ENCODE assay signal across 15 cellular contexts in genomic region chr6:11380549-11380948, GRCh38.
A peak's percentile ranks its signal among the peaks of the same experiment; 100 is the strongest.
DNase-seq lines count a peak whose midpoint lies in the region; ATAC-seq and TF ChIP-seq lines count a peak whose summit lies in the region.
"Had no signal": no experiment of that assay in that cellular context is flagged by ENCODE, and none has a peak within 500 bp of the region (broad histone marks: within the 10 kb centered on the region; RNA-seq: fewer than 3 reads in every experiment).

No MANE protein-coding gene starts in this region.

- peak; percentile 14 for TF ChIP-seq POLR2A in GM18505 (IDR thresholded peaks at IDR 0.05; ENCODE audit: borderline replicate concordance, extremely low read depth, insufficient read depth, insufficient read length)

- no peaks in the 10 kb centered on the region for H3K9me3 Mint-ChIP-seq in CD8-positive, alpha-beta T cell
- peaks cover 12% of the 10 kb centered on the region for H3K9me3 Mint-ChIP-seq in activated naive CD8-positive, alpha-beta T cell treated with anti-CD3 and anti-CD28 coated beads for 36 hours
- peaks cover 8% of the 10 kb centered on the region for H3K9me3 Mint-ChIP-seq in nephron
- H3K9me3 Mint-ChIP-seq in glutamatergic neuron (ENCODE audit: unreplicated experiment), result no peaks in the 10 kb centered on the region

- H3K36me3 ChIP-seq in CD8-positive, alpha-beta T cell (ENCODE audit: insufficient read depth, low read length), result no peaks in the 10 kb centered on the region
- H3K36me3 ChIP-seq in heart right ventricle (no peaks in the 10 kb centered on the region), mucosa of descending colon (ENCODE audit: low read depth) (no peaks in the 10 kb centered on the region)

- H3K27me3 Mint-ChIP-seq in CD8-positive, alpha-beta T cell (ENCODE audit: low read depth), result no peaks in the 10 kb centered on the region
- no peaks in the 10 kb centered on the region for H3K27me3 Mint-ChIP-seq in activated naive CD8-positive, alpha-beta T cell treated with anti-CD3 and anti-CD28 coated beads for 36 hours
- no peaks in the 10 kb centered on the region for H3K27me3 Mint-ChIP-seq in nephron (ENCODE audit: low read depth)
- peaks cover 2% of the 10 kb centered on the region for H3K27me3 Mint-ChIP-seq in glutamatergic neuron (ENCODE audit: unreplicated experiment)

- intact Hi-C loops in CD8-positive, alpha-beta T cell (cut with DNase I, micrococcal nuclease), result loop anchor here in 1 of 2 experiments (5.0 kb wide), 2 partner anchors 157 to 288 kb away; partner anchors contain the start of genes SMIM13 and TMEM170B
- intact Hi-C loops in heart right ventricle (cut with DNase I), result no loop called here
- intact Hi-C loops in mucosa of descending colon (cut with DNase I, micrococcal nuclease), result no loop called here

- no peaks in the 10 kb centered on the region for H3K9me3 ChIP-seq in CD8-positive, alpha-beta T cell (ENCODE audit: low read length)
- no peaks in the 10 kb centered on the region for H3K9me3 ChIP-seq in heart right ventricle
- no peaks in the 10 kb centered on the region for H3K9me3 ChIP-seq in mucosa of descending colon

- H3K4me1 ChIP-seq in CD8-positive, alpha-beta T cell (ENCODE audit: insufficient read depth, low read length), result peaks cover 30% of the 10 kb centered on the region
- H3K4me1 ChIP-seq in heart right ventricle, result peaks cover 0 to 33% (median 0%) of the 10 kb centered on the region in 9 donors
- H3K4me1 ChIP-seq in mucosa of descending colon (ENCODE audit: low read depth), result no peaks in the 10 kb centered on the region

- peaks cover 66% of the 10 kb centered on the region for H3K4me1 Mint-ChIP-seq in CD8-positive, alpha-beta T cell (ENCODE audit: low read depth)
- H3K4me1 Mint-ChIP-seq in activated naive CD8-positive, alpha-beta T cell treated with anti-CD3 and anti-CD28 coated beads for 36 hours, result peaks cover 54% of the 10 kb centered on the region
- H3K4me1 Mint-ChIP-seq in nephron (peaks cover 9% of the 10 kb centered on the region), glutamatergic neuron (ENCODE audit: low read depth, unreplicated experiment) (no peaks in the 10 kb centered on the region)

- H3K27ac ChIP-seq in CD8-positive, alpha-beta T cell (ENCODE audit: low read depth, low read length), result no peak overlapping the region
- peak overlapping the region in 1 of 10 donors; percentile 92 for H3K27ac ChIP-seq in heart right ventricle

- peak overlapping the region; percentile 90 for H3K27ac Mint-ChIP-seq in CD8-positive, alpha-beta T cell
- H3K27ac Mint-ChIP-seq in activated naive CD8-positive, alpha-beta T cell treated with anti-CD3 and anti-CD28 coated beads for 36 hours, result peak overlapping the region; percentile 20
- H3K27ac Mint-ChIP-seq in nephron, result peak overlapping the region; percentile 6 to 63 (median 35)
- no peak overlapping the region for H3K27ac Mint-ChIP-seq in glutamatergic neuron (ENCODE audit: unreplicated experiment)

- no peak for DNase-seq in CD8-positive, alpha-beta T cell
- DNase-seq in activated naive CD8-positive, alpha-beta T cell treated with anti-CD3 and anti-CD28 coated beads for 36 hours, result no peak
- DNase-seq in heart right ventricle (no peak), glutamatergic neuron (no peak), mucosa of descending colon (no peak)
- DNase-seq: activated CD4-positive, alpha-beta T cell treated with anti-CD3 and anti-CD28 coated beads, Interleukin-2, amount 50 U/mL, for 48 hours; C1 segment of cervical spinal cord; caudate nucleus; EL; NCI-H1930; NCI-H526 treated with DMSO at 0.1 percent for 48 hours; posterior cingulate gyrus; T-helper 9 cell had no signal

- peak overlapping the region; percentile 91 for H3K4me3 Mint-ChIP-seq in CD8-positive, alpha-beta T cell
- peak overlapping the region; percentile 91 for H3K4me3 Mint-ChIP-seq in activated naive CD8-positive, alpha-beta T cell treated with anti-CD3 and anti-CD28 coated beads for 36 hours
- H3K4me3 Mint-ChIP-seq in nephron (no peak overlapping the region), glutamatergic neuron (ENCODE audit: unreplicated experiment) (no peak overlapping the region)

- CTCF ChIA-PET in CD8-positive, alpha-beta T cell (lab: Charles Lee), result interaction anchor here (0.9 to 3.0 kb wide), 4 partner anchors 10 to 208 kb away, joined by 3 to 10 read pairs (median 6); no protein-coding TSS in a partner anchor

- 67 to 69% methylated on average over 7 of the region's 7 CpGs for WGBS in heart right ventricle, 2 donors

- no peak for ATAC-seq in CD8-positive, alpha-beta T cell
- no peak for ATAC-seq in GM18505 (IDR thresholded peaks at IDR 0.05; ENCODE audit: unreplicated experiment)
- no peak for ATAC-seq in heart right ventricle
- ATAC-seq in mucosa of descending colon, result no peak

- H3K4me3 ChIP-seq in CD8-positive, alpha-beta T cell (ENCODE audit: low read depth, low read length), result no peak overlapping the region
- peak overlapping the region in 1 of 10 donors; percentile 60 for H3K4me3 ChIP-seq in heart right ventricle
- no peak overlapping the region for H3K4me3 ChIP-seq in mucosa of descending colon

- H3K36me3 Mint-ChIP-seq in CD8-positive, alpha-beta T cell, result peaks cover 43% of the 10 kb centered on the region
- H3K36me3 Mint-ChIP-seq in activated naive CD8-positive, alpha-beta T cell treated with anti-CD3 and anti-CD28 coated beads for 36 hours, result peaks cover 57% of the 10 kb centered on the region
- H3K36me3 Mint-ChIP-seq in nephron (ENCODE audit: low read depth), result no peaks in the 10 kb centered on the region
- peaks cover 7% of the 10 kb centered on the region for H3K36me3 Mint-ChIP-seq in glutamatergic neuron (ENCODE audit: unreplicated experiment)

- POLR2A ChIA-PET in CD8-positive, alpha-beta T cell (lab: Charles Lee), result interaction anchor here (0.9 to 2.9 kb wide), 2 partner anchors 49 to 148 kb away, joined by 3 to 14 read pairs; partner anchors contain the start of gene NEDD9

- no peaks in the 10 kb centered on the region for H3K27me3 ChIP-seq in CD8-positive, alpha-beta T cell (ENCODE audit: insufficient read depth, low read length)
- no peaks in the 10 kb centered on the region for H3K27me3 ChIP-seq in heart right ventricle

- TF ChIP-seq CTCF in CD8-positive, alpha-beta T cell (IDR thresholded peaks at IDR 0.05), result no peak
- TF ChIP-seq CTCF in nephron (IDR thresholded peaks at IDR 0.05; ENCODE audit: unreplicated experiment in 3 of 3) (no peak), heart right ventricle (IDR thresholded peaks at IDR 0.05) (no peak), glutamatergic neuron (IDR thresholded peaks at IDR 0.05; ENCODE audit: partially characterized antibody, unreplicated experiment) (no peak), mucosa of descending colon (IDR thresholded peaks at IDR 0.05) (no peak)

Comparison
In these comparisons a context has a peak if more than half of its experiments do, and no peak if none do; other contexts are left out.
1. H3K4me3 Mint-ChIP-seq: peak in CD8-positive, alpha-beta T cell (single experiment) and activated naive CD8-positive, alpha-beta T cell treated with anti-CD3 and anti-CD28 coated beads for 36 hours (single experiment); none in nephron (0 of 3) and glutamatergic neuron (single experiment).